Comparison of ENCODE assay signal across 8 cellular contexts in the genomic region with DNA sequence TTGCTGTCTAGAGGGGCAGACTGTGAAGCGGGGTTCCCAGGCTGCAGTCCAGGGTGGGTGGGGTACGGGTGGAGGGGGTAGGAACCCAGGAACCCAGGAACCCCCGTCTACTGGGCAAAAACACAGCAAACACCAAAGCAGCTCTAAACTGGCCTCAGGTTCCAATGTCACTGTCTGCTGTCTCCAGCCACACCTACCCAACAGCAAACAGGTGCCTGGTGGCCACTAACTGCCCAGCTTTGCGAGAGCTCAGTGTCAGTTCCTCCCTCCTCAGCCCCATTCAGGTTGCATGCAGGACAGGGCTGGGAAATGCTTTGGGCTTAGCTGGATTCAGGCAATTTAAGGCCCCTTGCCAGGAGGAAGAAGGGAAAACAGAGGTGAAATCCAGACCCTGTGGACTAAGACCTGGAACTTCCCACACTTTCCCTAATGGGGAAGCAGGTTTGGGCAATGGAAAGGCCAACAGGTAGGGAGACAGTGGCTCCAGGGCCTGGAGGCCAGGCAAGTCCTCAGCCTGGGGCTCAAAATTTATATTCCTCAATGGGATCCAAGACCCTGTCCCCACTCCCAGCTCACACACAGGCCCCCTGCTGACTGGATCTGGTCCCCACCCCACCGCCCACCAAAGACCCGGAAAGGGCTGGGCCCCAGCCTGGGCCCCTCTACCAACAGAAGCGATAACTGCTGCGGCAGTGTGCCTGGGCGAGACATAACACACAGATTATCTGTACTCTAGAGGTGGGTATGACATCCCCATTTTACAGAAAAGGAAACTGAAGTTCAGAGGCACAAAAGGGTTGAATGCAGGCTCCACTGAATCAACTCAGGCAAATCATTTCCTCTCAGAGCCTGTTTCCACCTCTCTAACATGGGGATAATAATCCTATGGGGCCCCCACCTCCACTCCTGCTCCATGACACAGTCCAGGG. TPM values are rescaled to one million over a fixed set of nuclear protein-coding genes. Genes with fewer than 3 reads are reported as not detected.
DNase-seq lines count a peak whose midpoint lies in the region; ATAC-seq and TF ChIP-seq lines count a peak whose summit lies in the region.

No MANE protein-coding gene starts in this region.

- H4K20me1 ChIP-seq in hepatocyte (ENCODE audit: insufficient read depth, poor library complexity, severe bottlenecking) = peaks cover 79% of the 10 kb centered on the region

- no peak for TF ChIP-seq POLR2A in gastrocnemius medialis (IDR thresholded peaks at IDR 0.05)

- H3K4me2 ChIP-seq in hepatocyte = peak overlapping the region; percentile 92

- no peaks in the 10 kb centered on the region for H3K27me3 Mint-ChIP-seq in activated CD8-positive, alpha-beta T cell treated with anti-CD3 and anti-CD28 coated beads, Interleukin-2, amount 10 ng/mL, durations not matched to agents 7 days and 5 days (ENCODE audit: low read depth)

- peak overlapping the region; percentile 73 for H3K27ac Mint-ChIP-seq in activated CD8-positive, alpha-beta T cell treated with anti-CD3 and anti-CD28 coated beads, Interleukin-2, amount 10 ng/mL, durations not matched to agents 7 days and 5 days

- H3K9me3 Mint-ChIP-seq in activated CD8-positive, alpha-beta T cell treated with anti-CD3 and anti-CD28 coated beads, Interleukin-2, amount 10 ng/mL, durations not matched to agents 7 days and 5 days (ENCODE audit: insufficient read depth) = no peaks in the 10 kb centered on the region

- DNase-seq in NCI-H748 (lab: John Stamatoyannopoulos, UW; ENCODE audit: unreplicated experiment) = peak; percentile 52
- no peak for DNase-seq in NCI-H748 treated with DMSO at 0.1 percent for 48 hours (lab: John Stamatoyannopoulos, UW)
- no peak for DNase-seq in activated CD8-positive, alpha-beta T cell treated with anti-CD3 and anti-CD28 coated beads, Interleukin-2, amount 10 ng/mL, durations not matched to agents 7 days and 5 days
- no peak for DNase-seq in hepatocyte (ENCODE audit: low spot score)
- DNase-seq in gastrocnemius medialis = no peak

- H3K4me1 Mint-ChIP-seq in activated CD8-positive, alpha-beta T cell treated with anti-CD3 and anti-CD28 coated beads, Interleukin-2, amount 10 ng/mL, durations not matched to agents 7 days and 5 days (ENCODE audit: low read depth) = peaks cover 60% of the 10 kb centered on the region

- intact Hi-C loops in gastrocnemius medialis (cut with DNase I; ENCODE audit: low total_unique reads) = no loop called here

- H3K27ac ChIP-seq in hepatocyte = peak overlapping the region; percentile 99
- H3K27ac ChIP-seq in subcutaneous abdominal adipose tissue (ENCODE audit: low read depth, low read length) = no peak overlapping the region
- H3K27ac ChIP-seq in gastrocnemius medialis = no peak overlapping the region

- TF ChIP-seq CTCF in hepatocyte (IDR thresholded peaks at IDR 0.05; ENCODE audit: poor library complexity) (no peak), gastrocnemius medialis (IDR thresholded peaks at IDR 0.05 in 4 of 5, conservative IDR thresholded peaks at IDR 0.05 in 1 of 5) (no peak)

- in situ Hi-C loops in gastrocnemius medialis (cut with MboI; ENCODE audit: low sequenced_read_pairs in 4 of 4) = no loop called here

- 60% methylated on average over 9 of the region's 9 CpGs for WGBS in hepatocyte (ENCODE audit: low lambda C conversion rate, missing lambda C conversion rate)

- H3K79me2 ChIP-seq in hepatocyte = peaks cover 86% of the 10 kb centered on the region

- POLR2A ChIA-PET in activated CD8-positive, alpha-beta T cell treated with anti-CD3 and anti-CD28 coated beads, Interleukin-2, amount 10 ng/mL, durations not matched to agents 7 days and 5 days (lab: Charles Lee) = interaction anchor here (0.6 to 12.5 kb wide), 4 partner anchors 11 to 54 kb away, joined by 6 to 183 read pairs (median 6); no protein-coding TSS in a partner anchor

- peaks cover 69% of the 10 kb centered on the region for H3K36me3 Mint-ChIP-seq in activated CD8-positive, alpha-beta T cell treated with anti-CD3 and anti-CD28 coated beads, Interleukin-2, amount 10 ng/mL, durations not matched to agents 7 days and 5 days (ENCODE audit: low read depth)

- H3K9me3 ChIP-seq in hepatocyte (ENCODE audit: low read depth) = no peaks in the 10 kb centered on the region
- no peaks in the 10 kb centered on the region for H3K9me3 ChIP-seq in subcutaneous abdominal adipose tissue (ENCODE audit: control insufficient read depth in 5 of 5, low read length in 5 of 5)
- no peaks in the 10 kb centered on the region for H3K9me3 ChIP-seq in gastrocnemius medialis

- peak overlapping the region; percentile 97 for H3K4me3 Mint-ChIP-seq in activated CD8-positive, alpha-beta T cell treated with anti-CD3 and anti-CD28 coated beads, Interleukin-2, amount 10 ng/mL, durations not matched to agents 7 days and 5 days

- H2AFZ ChIP-seq in hepatocyte = no peak overlapping the region

- H3K4me1 ChIP-seq in hepatocyte (ENCODE audit: insufficient read depth) (peaks cover 74% of the 10 kb centered on the region), subcutaneous abdominal adipose tissue (ENCODE audit: control insufficient read depth in 5 of 5, insufficient read depth in 5 of 5, low read length in 5 of 5) (peaks cover 12 to 85% (median 83%) of the 10 kb centered on the region in 5 donors), gastrocnemius medialis (peaks cover 77 to 87% of the 10 kb centered on the region in 2 donors)

- H3K27me3 ChIP-seq in hepatocyte (no peaks in the 10 kb centered on the region), subcutaneous abdominal adipose tissue (ENCODE audit: control insufficient read depth in 5 of 5, insufficient read depth in 4 of 5, low read length in 5 of 5) (no peaks in the 10 kb centered on the region), gastrocnemius medialis (no peaks in the 10 kb centered on the region)

- no peaks in the 10 kb centered on the region for H3K36me3 ChIP-seq in hepatocyte (replicated peaks; ENCODE audit: insufficient read depth, low read depth)
- H3K36me3 ChIP-seq in subcutaneous abdominal adipose tissue (ENCODE audit: control insufficient read depth in 5 of 5, insufficient read depth in 5 of 5, low read length in 5 of 5) = no peaks in the 10 kb centered on the region
- H3K36me3 ChIP-seq in gastrocnemius medialis = no peaks in the 10 kb centered on the region

- peak overlapping the region in 3 of 5 donors; percentile 11 to 59 (median 21) for H3K9ac ChIP-seq in subcutaneous abdominal adipose tissue (ENCODE audit: low read length in 5 of 5)

- CTCF ChIA-PET in activated CD8-positive, alpha-beta T cell treated with anti-CD3 and anti-CD28 coated beads, Interleukin-2, amount 10 ng/mL, durations not matched to agents 7 days and 5 days (lab: Charles Lee) = interaction anchor here (1.1 to 16.3 kb wide), 6 partner anchors 23 to 111 kb away, joined by 4 to 158 read pairs (median 42); no protein-coding TSS in a partner anchor

- no peaks in the 10 kb centered on the region for H3K9me2 ChIP-seq in hepatocyte (replicated peaks; ENCODE audit: insufficient read depth)

- H3K4me3 ChIP-seq in hepatocyte (peak overlapping the region; percentile 38), subcutaneous abdominal adipose tissue (ENCODE audit: low read depth in 1 of 5, low read length in 5 of 5) (peak overlapping the region in 2 of 5 donors; percentile 9 to 21), gastrocnemius medialis (no peak overlapping the region)

- ATAC-seq in activated CD8-positive, alpha-beta T cell treated with anti-CD3 and anti-CD28 coated beads, Interleukin-2, amount 10 ng/mL, durations not matched to agents 7 days and 5 days = no peak
- ATAC-seq in GM18502 (IDR thresholded peaks at IDR 0.05; ENCODE audit: poor library complexity, unreplicated experiment) = no peak
- ATAC-seq in HG03159 (IDR thresholded peaks at IDR 0.05; ENCODE audit: unreplicated experiment) = no peak
- ATAC-seq in gastrocnemius medialis = no peak

RNA-seq across cellular contexts. Expression of a gene that starts 3.6 kb away (rescaled TPM):
- 100 to 1,000 TPM; 227 to 232 TPM for total RNA-seq in activated CD8-positive, alpha-beta T cell treated with anti-CD3 and anti-CD28 coated beads, Interleukin-2, amount 10 ng/mL, durations not matched to agents 7 days and 5 days
- total RNA-seq in hepatocyte = 38.1 and 47.9 TPM in 2 replicates
- 43.6 and 44.1 TPM in 2 replicates for polyA plus RNA-seq in hepatocyte
- 1 to 10 TPM; 1.8 to 4.5 (median 2.8) TPM for total RNA-seq in gastrocnemius medialis

RNA-seq across cellular contexts. Expression of a gene that starts 39.6 kb away (rescaled TPM):
- total RNA-seq in activated CD8-positive, alpha-beta T cell treated with anti-CD3 and anti-CD28 coated beads, Interleukin-2, amount 10 ng/mL, durations not matched to agents 7 days and 5 days = 10 to 100 TPM; 47.9 to 53.8 TPM
- total RNA-seq in hepatocyte (19.2 and 22.4 TPM in 2 replicates), gastrocnemius medialis (10 to 100 TPM in 1 of 4 donors, 1 to 10 TPM in 3; 4.7 to 10.4 (median 5.9) TPM)
- 57.1 and 61.9 TPM in 2 replicates for polyA plus RNA-seq in hepatocyte

RNA-seq across cellular contexts. Expression of a gene that starts 46.6 kb away (rescaled TPM):
- total RNA-seq in activated CD8-positive, alpha-beta T cell treated with anti-CD3 and anti-CD28 coated beads, Interleukin-2, amount 10 ng/mL, durations not matched to agents 7 days and 5 days = 1 to 10 TPM; 2.6 to 2.7 TPM
- total RNA-seq in hepatocyte = 1.6 and 3.7 TPM in 2 replicates
- polyA plus RNA-seq in hepatocyte = 1.4 and 2.5 TPM in 2 replicates
- total RNA-seq in gastrocnemius medialis = 1 to 10 TPM in 1 of 4 donors, not detected in 3; 4.2 TPM
